21 cellular contexts compared by ENCODE assay signal in the genomic region with DNA sequence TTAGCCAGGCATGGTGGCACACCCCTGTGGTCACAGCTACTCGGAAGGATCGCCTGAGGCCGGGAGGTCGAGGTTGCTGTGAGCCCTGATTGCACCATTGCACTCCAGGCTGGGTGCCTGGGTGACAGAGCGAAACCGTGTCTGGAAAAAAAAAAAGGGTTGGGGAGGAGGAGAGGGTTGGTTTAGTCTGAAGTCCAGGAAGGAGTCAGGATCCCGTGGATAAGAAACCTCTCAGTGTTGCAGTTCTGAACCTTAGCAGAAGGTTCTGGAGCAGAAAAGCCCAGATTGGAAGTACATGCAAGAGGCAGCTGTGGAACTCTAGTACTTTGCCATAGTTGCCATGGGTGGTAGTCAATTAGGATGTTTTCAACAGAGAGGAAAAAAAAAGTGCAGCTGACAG.
DNase-seq lines count a peak whose midpoint lies in the region; ATAC-seq and TF ChIP-seq lines count a peak whose summit lies in the region.
"Had no signal": no experiment of that assay in that cellular context is flagged by ENCODE, and none has a peak within 500 bp of the region (broad histone marks: within the 10 kb centered on the region; RNA-seq: fewer than 3 reads in every experiment).

No MANE protein-coding gene starts in this region.

- no peak for TF ChIP-seq POLR2A in prostate gland (IDR thresholded peaks at IDR 0.05)

- H3K27me3 ChIP-seq in PC-9 (ENCODE audit: insufficient read depth, low read depth) (no peaks in the 10 kb centered on the region), kidney epithelial cell (ENCODE audit: control insufficient read depth, insufficient read depth, low read length) (no peaks in the 10 kb centered on the region), prostate gland (replicated peaks; ENCODE audit: insufficient read depth) (no peaks in the 10 kb centered on the region), A673 (replicated peaks; ENCODE audit: insufficient read depth, low read depth, low read length, poor library complexity) (no peaks in the 10 kb centered on the region)
- H3K27me3 ChIP-seq: foreskin keratinocyte, neural progenitor cell had no signal

- TF ChIP-seq CTCF in CD14-positive monocyte (IDR thresholded peaks at IDR 0.05) (no peak), PC-9 (conservative IDR thresholded peaks at IDR 0.05) (no peak), kidney epithelial cell (IDR thresholded peaks at IDR 0.05; ENCODE audit: insufficient read depth, low read length, poor library complexity, severe bottlenecking) (no peak), prostate gland (IDR thresholded peaks at IDR 0.05) (no peak), A673 (conservative IDR thresholded peaks at IDR 0.05; ENCODE audit: low read depth, low read length) (no peak)

- H3K27me3 Mint-ChIP-seq in CD14-positive monocyte (ENCODE audit: low read depth in 3 of 3) (peaks cover 2 to 5% (median 4%) of the 10 kb centered on the region in 3 donors), T-cell (peaks cover 0 to 6% of the 10 kb centered on the region in 2 donors)
- H3K27me3 Mint-ChIP-seq: activated CD4-positive, alpha-beta T cell treated with anti-CD3 and anti-CD28 coated beads, Interleukin-2, amount 10 ng/mL, durations not matched to agents 7 days and 5 days had no signal

- peak overlapping the region in 5 of 7 donors; percentile 0 to 79 (median 62) for H3K27ac Mint-ChIP-seq in CD14-positive monocyte
- H3K27ac Mint-ChIP-seq in T-cell = no peak overlapping the region
- H3K27ac Mint-ChIP-seq: activated CD4-positive, alpha-beta T cell treated with anti-CD3 and anti-CD28 coated beads, Interleukin-2, amount 10 ng/mL, durations not matched to agents 7 days and 5 days; neural progenitor cell had no signal

- no peaks in the 10 kb centered on the region for H3K9me3 ChIP-seq in PC-9 (ENCODE audit: insufficient read depth, low read depth)
- no peaks in the 10 kb centered on the region for H3K9me3 ChIP-seq in prostate gland
- H3K9me3 ChIP-seq in A673 (ENCODE audit: low read depth, low read length, poor library complexity, severe bottlenecking) = no peaks in the 10 kb centered on the region

- no peaks in the 10 kb centered on the region for H3K79me2 ChIP-seq in PC-9 (ENCODE audit: low read depth)

- H3K4me1 ChIP-seq in PC-9 (replicated peaks; ENCODE audit: insufficient read depth) (peaks cover 46% of the 10 kb centered on the region), prostate gland (replicated peaks) (no peaks in the 10 kb centered on the region), A673 (ENCODE audit: insufficient read depth, low read length, poor library complexity, severe bottlenecking) (no peaks in the 10 kb centered on the region)

- intact Hi-C loops in CD14-positive monocyte (cut with micrococcal nuclease) = no loop called here
- intact Hi-C loops in PC-9 (cut with micrococcal nuclease; ENCODE audit: unreplicated experiment) = loop anchor here (10.0 kb wide), 1 partner anchor 468 kb away; no protein-coding TSS in a partner anchor
- intact Hi-C loops in prostate gland (cut with DNase I) = loop anchor here (10.0 kb wide), 1 partner anchor 122 kb away; the partner anchor contains the start of gene CPEB4
- intact Hi-C loops in A673 (cut with micrococcal nuclease; ENCODE audit: unreplicated experiment) = no loop called here

- H3K36me3 Mint-ChIP-seq in CD14-positive monocyte (no peaks in the 10 kb centered on the region), T-cell (no peaks in the 10 kb centered on the region)
- H3K36me3 Mint-ChIP-seq: brain, neural progenitor cell had no signal

- H3K27ac ChIP-seq in PC-9 (peak overlapping the region; percentile 91), prostate gland (no peak overlapping the region), A673 (ENCODE audit: low read depth, low read length, poor library complexity, severe bottlenecking) (no peak overlapping the region)
- H3K27ac ChIP-seq: epithelial cell of prostate, foreskin keratinocyte, neural progenitor cell, WERI-Rb-1 had no signal

- BruUV-seq in PC-9 (replicated peaks; lab: Mats Ljungman, UMichigan) = no TSS peak
- BruUV-seq in A673 (replicated peaks; lab: Mats Ljungman, UMichigan) = no TSS peak

- H4K20me1 ChIP-seq in PC-9 (ENCODE audit: insufficient read depth) = no peaks in the 10 kb centered on the region

- no peaks in the 10 kb centered on the region for H3K9me2 ChIP-seq in PC-9 (ENCODE audit: insufficient read depth)

- no peak for ATAC-seq in T-cell (replicated peaks in 1 of 4)
- ATAC-seq: foreskin keratinocyte, T-helper 17 cell had no signal

- no peak overlapping the region for H3K4me3 ChIP-seq in PC-9
- no peak overlapping the region for H3K4me3 ChIP-seq in kidney epithelial cell (ENCODE audit: low read depth, low read length)
- H3K4me3 ChIP-seq in prostate gland = no peak overlapping the region
- no peak overlapping the region for H3K4me3 ChIP-seq in A673 (ENCODE audit: low read depth, low read length, poor library complexity, severe bottlenecking)
- H3K4me3 ChIP-seq: lung, neural progenitor cell had no signal

- 87% methylated on average over 7 of the region's 7 CpGs for WGBS in prostate gland

- H3K36me3 ChIP-seq in PC-9 (ENCODE audit: low read depth) (no peaks in the 10 kb centered on the region), kidney epithelial cell (ENCODE audit: control insufficient read depth, insufficient read depth, low read length) (no peaks in the 10 kb centered on the region), prostate gland (no peaks in the 10 kb centered on the region), A673 (ENCODE audit: insufficient read depth, low read length, poor library complexity, severe bottlenecking) (no peaks in the 10 kb centered on the region)
- H3K36me3 ChIP-seq: neural progenitor cell, WERI-Rb-1 had no signal

- H2AFZ ChIP-seq in PC-9 = no peak overlapping the region
- H2AFZ ChIP-seq: neural progenitor cell had no signal

- H3K9me3 Mint-ChIP-seq in CD14-positive monocyte (no peaks in the 10 kb centered on the region), T-cell (no peaks in the 10 kb centered on the region)
- H3K9me3 Mint-ChIP-seq: activated CD4-positive, alpha-beta T cell treated with anti-CD3 and anti-CD28 coated beads, Interleukin-2, amount 10 ng/mL, durations not matched to agents 7 days and 5 days; brain; neural progenitor cell had no signal

- H3K4me3 Mint-ChIP-seq in CD14-positive monocyte = peak overlapping the region in 1 of 2 donors; percentile 75
- H3K4me3 Mint-ChIP-seq in T-cell = no peak overlapping the region
- H3K4me3 Mint-ChIP-seq: activated CD4-positive, alpha-beta T cell treated with anti-CD3 and anti-CD28 coated beads, Interleukin-2, amount 10 ng/mL, durations not matched to agents 7 days and 5 days; brain; neural progenitor cell; T-helper 17 cell had no signal

- DNase-seq in CD14-positive monocyte (ENCODE audit: low spot score) (no peak), PC-9 (peak; percentile 24 to 49), kidney epithelial cell (ENCODE audit: low read depth) (peak; percentile 42), renal cortical epithelial cell (ENCODE audit: low read depth) (peak; percentile 94), NCI-H2227 treated with DMSO at 0.1 percent for 48 hours (lab: John Stamatoyannopoulos, UW) (no peak), prostate gland (ENCODE audit: low spot score) (no peak), T-cell (no peak), A673 (ENCODE audit: low spot score) (no peak)
- DNase-seq: activated CD4-positive, alpha-beta T cell treated with anti-CD3 and anti-CD28 coated beads, Interleukin-2, amount 10 ng/mL, durations not matched to agents 7 days and 5 days; activated naive CD4-positive, alpha-beta T cell; activated T-cell treated with anti-CD3 and anti-CD28 coated beads, Interleukin-2, amount 50 U/mL, for 48 hours; foreskin keratinocyte; hypothalamus; MM.1S; NCI-H524; T-helper 17 cell; WERI-Rb-1 had no signal

- H3K4me2 ChIP-seq in PC-9 = peak overlapping the region; percentile 32
- H3K4me2 ChIP-seq: neural progenitor cell had no signal

- peaks cover 43% of the 10 kb centered on the region for H3K4me1 Mint-ChIP-seq in CD14-positive monocyte
- H3K4me1 Mint-ChIP-seq in T-cell = no peaks in the 10 kb centered on the region
- H3K4me1 Mint-ChIP-seq: activated CD4-positive, alpha-beta T cell treated with anti-CD3 and anti-CD28 coated beads, Interleukin-2, amount 10 ng/mL, durations not matched to agents 7 days and 5 days had no signal

- POLR2A ChIA-PET in PC-9 (lab: Charles Lee; ENCODE audit: unreplicated experiment) (no interaction called here), T-cell (lab: Charles Lee) (no interaction called here), A673 (lab: Charles Lee; ENCODE audit: low non-redundant PET) (no interaction called here)

- CTCF ChIA-PET in PC-9 (lab: Charles Lee) (no interaction called here), T-cell (lab: Charles Lee) (no interaction called here), A673 (lab: Charles Lee) (no interaction called here)

- H3F3A ChIP-seq in PC-9 (ENCODE audit: insufficient read depth, low read depth) = peaks cover 36% of the 10 kb centered on the region

Comparison
In these comparisons a context has a peak if more than half of its experiments do, and no peak if none do; other contexts are left out.
1. DNase-seq: peak in PC-9 (2 of 2), kidney epithelial cell (single experiment) and renal cortical epithelial cell (single experiment); none in CD14-positive monocyte (single experiment), NCI-H2227 treated with DMSO at 0.1 percent for 48 hours (single experiment), prostate gland (single experiment), T-cell (0 of 34) and A673 (single experiment).
2. H3K27ac Mint-ChIP-seq: peak in CD14-positive monocyte (5 of 7); none in T-cell (0 of 2).
3. intact Hi-C loops: an anchor here in PC-9 (10.0 kb wide) and prostate gland (10.0 kb wide); none called in CD14-positive monocyte and A673.